Comparison of ENCODE assay signal across 26 cellular contexts in the genomic region with DNA sequence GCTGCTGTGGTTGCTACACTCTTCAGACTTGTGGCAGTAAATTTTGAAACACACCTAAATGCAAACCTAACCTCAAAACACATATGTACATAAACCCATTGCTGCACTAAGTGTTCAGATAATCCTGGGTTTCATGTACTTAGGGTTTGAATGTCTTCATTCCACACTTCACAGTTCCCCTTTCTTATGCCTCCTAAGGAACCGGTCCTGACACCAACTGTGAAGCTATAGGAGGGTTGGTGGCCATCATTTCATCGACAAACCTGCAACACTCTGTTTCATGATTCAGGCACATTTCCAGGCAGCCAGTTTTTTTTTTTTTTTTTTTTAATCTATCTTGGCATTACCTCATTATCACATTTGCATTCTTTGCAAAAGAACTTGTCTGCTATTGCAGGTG. TPM values are rescaled to one million over a fixed set of nuclear protein-coding genes. Genes with fewer than 3 reads are reported as not detected.
DNase-seq lines count a peak whose midpoint lies in the region; ATAC-seq, FAIRE-seq and TF ChIP-seq lines count a peak whose summit lies in the region.
"Had no signal": no experiment of that assay in that cellular context is flagged by ENCODE, and none has a peak within 500 bp of the region (broad histone marks: within the 10 kb centered on the region; RNA-seq: fewer than 3 reads in every experiment).

No MANE protein-coding gene starts in this region.

- no peak overlapping the region for H3K27ac ChIP-seq in GM23338 (ENCODE audit: low read depth)
- H3K27ac ChIP-seq in IMR-90 (ENCODE audit: insufficient read depth, low read length) = no peak overlapping the region
- no peak overlapping the region for H3K27ac ChIP-seq in ectodermal cell (ENCODE audit: insufficient read depth, low read depth, low read length, poor library complexity, severe bottlenecking)
- H3K27ac ChIP-seq in neural progenitor cell = no peak overlapping the region
- no peak overlapping the region for H3K27ac ChIP-seq in pancreas
- H3K27ac ChIP-seq: epithelial cell of prostate, upper lobe of right lung, VCaP had no signal

- peaks cover 24% of the 10 kb centered on the region for H3K9me3 Mint-ChIP-seq in GM23338
- H3K9me3 Mint-ChIP-seq in neural progenitor cell = peaks cover 4% of the 10 kb centered on the region
- H3K9me3 Mint-ChIP-seq: activated CD4-positive, alpha-beta T cell treated with anti-CD3 and anti-CD28 coated beads, Interleukin-2, amount 10 ng/mL, durations not matched to agents 7 days and 5 days; activated naive CD4-positive, alpha-beta T cell treated with anti-CD3 and anti-CD28 coated beads, Interleukin-2, amount 50 U/mL, for 24 hours had no signal

- H3K18ac ChIP-seq in IMR-90 (ENCODE audit: low read depth, low read length) = no peak overlapping the region

- H4K20me1 ChIP-seq in GM23338 (replicated peaks; ENCODE audit: insufficient read depth) (peaks cover 7% of the 10 kb centered on the region; the same call in 1 of the 2 replicates), IMR-90 (ENCODE audit: insufficient read depth, low read length) (no peaks in the 10 kb centered on the region), neural progenitor cell (ENCODE audit: low read depth) (peaks cover 15% of the 10 kb centered on the region)

- no peak overlapping the region for H2AK9ac ChIP-seq in IMR-90 (replicated peaks; ENCODE audit: low read depth, low read length, poor library complexity)

- no peak overlapping the region for H2BK120ac ChIP-seq in IMR-90 (ENCODE audit: low read depth, low read length)

- no peak overlapping the region for H2AFZ ChIP-seq in GM23338
- no peak overlapping the region for H2AFZ ChIP-seq in IMR-90 (replicated peaks; ENCODE audit: low read length, poor library complexity)
- H2AFZ ChIP-seq in neural progenitor cell (replicated peaks) = no peak overlapping the region

- no peak for TF ChIP-seq POLR2A in IMR-90 (IDR thresholded peaks at IDR 0.05; ENCODE audit: low read depth, low read length)

- H2BK20ac ChIP-seq in IMR-90 (ENCODE audit: low read depth, low read length) = no peak overlapping the region

- intact Hi-C loops in IMR-90 (cut with micrococcal nuclease) = loop anchor here (5.0 kb wide), 3 partner anchors 79 to 259 kb away; no protein-coding TSS in a partner anchor
- intact Hi-C loops in pancreas (cut with DNase I) = no loop called here

- no peak overlapping the region for H3K4ac ChIP-seq in IMR-90 (ENCODE audit: low read depth, low read length)

- H3K4me2 ChIP-seq in GM23338 (peak overlapping the region; percentile 98), IMR-90 (ENCODE audit: low read depth, low read length) (peak overlapping the region; percentile 67; the same call in 1 of the 2 replicates), neural progenitor cell (peak overlapping the region; percentile 85)

- H4K91ac ChIP-seq in IMR-90 (ENCODE audit: insufficient read depth, low read depth, low read length) = no peak overlapping the region

- H3K4me1 ChIP-seq in GM23338 (ENCODE audit: insufficient read depth) = peaks cover 37% of the 10 kb centered on the region
- H3K4me1 ChIP-seq in IMR-90 (ENCODE audit: control insufficient read depth, insufficient read depth, low read length) = peaks cover 3% of the 10 kb centered on the region; the same call in 1 of the 2 replicates
- H3K4me1 ChIP-seq in ectodermal cell (ENCODE audit: control insufficient read depth, insufficient read depth, low read length) = no peaks in the 10 kb centered on the region
- peaks cover 20% of the 10 kb centered on the region for H3K4me1 ChIP-seq in neural progenitor cell
- H3K4me1 ChIP-seq in pancreas = peaks cover 0 to 5% (median 3%) of the 10 kb centered on the region in 3 donors

- no peak for FAIRE-seq in pancreas (lab: Jason Lieb, UNC)

- TF ChIP-seq CTCF in GM23338 (conservative IDR thresholded peaks at IDR 0.05; ENCODE audit: low read depth in 2 of 2) = no peak
- no peak for TF ChIP-seq CTCF in IMR-90 (conservative IDR thresholded peaks at IDR 0.05; ENCODE audit: low read depth, low read length)
- TF ChIP-seq CTCF in neural progenitor cell (IDR thresholded peaks at IDR 0.05) = no peak
- no peak for TF ChIP-seq CTCF in foreskin fibroblast (IDR thresholded peaks at IDR 0.05; ENCODE audit: low read depth, low read length)
- TF ChIP-seq CTCF in pancreas (IDR thresholded peaks at IDR 0.05) = no peak

- H3K4me3 ChIP-seq in GM23338 (peak overlapping the region; percentile 93), IMR-90 (ENCODE audit: insufficient read depth, low read depth, low read length) (peak overlapping the region; percentile 60; the same call in 1 of the 2 replicates), ectodermal cell (ENCODE audit: insufficient read depth, low read depth, low read length) (peak overlapping the region; percentile 57), neural progenitor cell (peak overlapping the region; percentile 67), foreskin fibroblast (ENCODE audit: low read depth in 1 of 2, low read length in 2 of 2) (no peak overlapping the region), pancreas (no peak overlapping the region)
- H3K4me3 ChIP-seq: upper lobe of right lung had no signal

- H3K23ac ChIP-seq in IMR-90 (ENCODE audit: low read depth, low read length) = no peak overlapping the region; the same call in 1 of the 2 replicates

- no peak overlapping the region for H4K8ac ChIP-seq in IMR-90 (ENCODE audit: low read depth in 2 of 2, low read length in 2 of 2)

- CTCF ChIA-PET in IMR-90 (lab: Yijun Ruan, JAX) = interaction anchor here (2.4 kb wide), 1 partner anchor 192 kb away, joined by 7 read pairs; no protein-coding TSS in a partner anchor

- no peaks in the 10 kb centered on the region for H3K9me1 ChIP-seq in IMR-90 (ENCODE audit: insufficient read depth, low read length)

- H2BK15ac ChIP-seq in IMR-90 (ENCODE audit: low read depth, low read length) = no peak overlapping the region

- ATAC-seq in GM23338 (no peak), IMR-90 (ENCODE audit: low read depth) (no peak), pancreas (no peak)
- ATAC-seq: Panc1, right cardiac atrium, upper lobe of right lung had no signal

- no peak for DNase-seq in GM23338 (ENCODE audit: low spot score)
- DNase-seq in IMR-90 = no peak
- peak; percentile 17 for DNase-seq in neural progenitor cell (ENCODE audit: low spot score)
- DNase-seq in foreskin fibroblast = no peak
- no peak for DNase-seq in pancreas
- no peak for DNase-seq in stimulated activated CD4-positive, alpha-beta T cell treated with anti-CD3 and anti-CD28 coated beads, Interleukin-1b, Interleukin-23, amount 100 ng/mL, for 48 hours
- no peak for DNase-seq in activated CD4-positive, alpha-beta T cell treated with anti-CD3 and anti-CD28 coated beads, Interleukin-2, amount 50 U/mL, for 4 hours
- DNase-seq: activated CD4-positive, alpha-beta T cell treated with anti-CD3 and anti-CD28 coated beads, Interleukin-2, amount 10 ng/mL, durations not matched to agents 7 days and 5 days; aorta; C1 segment of cervical spinal cord; central memory CD4-positive, alpha-beta T cell; HCEC 1CT; islet precursor cell; NCI-H1092 treated with DMSO at 0.1 percent for 48 hours; NCI-H2081 treated with DMSO at 0.1 percent for 48 hours; NCI-H446; occipital lobe; right cardiac atrium; upper lobe of right lung had no signal

- H3K36me3 Mint-ChIP-seq in GM23338 (ENCODE audit: low read depth) (peaks cover 29% of the 10 kb centered on the region), neural progenitor cell (peaks cover 17% of the 10 kb centered on the region)
- H3K36me3 Mint-ChIP-seq: activated naive CD4-positive, alpha-beta T cell treated with anti-CD3 and anti-CD28 coated beads, Interleukin-2, amount 50 U/mL, for 24 hours had no signal

- no peaks in the 10 kb centered on the region for H3K9me2 ChIP-seq in GM23338 (ENCODE audit: insufficient read depth)

- BruUV-seq in IMR-90 (replicated peaks; lab: Mats Ljungman, UMichigan) = no TSS peak

- H3K4me3 Mint-ChIP-seq in GM23338 = peak overlapping the region; percentile 89
- peak overlapping the region; percentile 92 for H3K4me3 Mint-ChIP-seq in neural progenitor cell
- H3K4me3 Mint-ChIP-seq: activated CD4-positive, alpha-beta T cell treated with anti-CD3 and anti-CD28 coated beads, Interleukin-2, amount 10 ng/mL, durations not matched to agents 7 days and 5 days; activated naive CD4-positive, alpha-beta T cell treated with anti-CD3 and anti-CD28 coated beads, Interleukin-2, amount 50 U/mL, for 24 hours had no signal

- no peaks in the 10 kb centered on the region; the same call in 1 of the 2 replicates for H3F3A ChIP-seq in GM23338 (replicated peaks; ENCODE audit: low read depth)
- peaks cover 35% of the 10 kb centered on the region for H3F3A ChIP-seq in neural progenitor cell (ENCODE audit: low read depth)

- no peak for TF ChIP-seq RAD21 in IMR-90 (IDR thresholded peaks at IDR 0.05; ENCODE audit: low read length)

- no peaks in the 10 kb centered on the region for H3K79me1 ChIP-seq in IMR-90 (ENCODE audit: low read depth in 1 of 2, low read length in 2 of 2)

- no peak overlapping the region for H4K5ac ChIP-seq in IMR-90 (ENCODE audit: low read depth, low read length)

- in situ Hi-C loops in IMR-90 (cut with MboI; ENCODE audit: low sequenced_read_pairs) = no loop called here

- POLR2A ChIA-PET in IMR-90 (lab: Charles Lee; ENCODE audit: unreplicated experiment) = no interaction called here

- no peak overlapping the region for H3K14ac ChIP-seq in IMR-90 (replicated peaks; ENCODE audit: low read depth, low read length)

- no peak overlapping the region for H3K27ac Mint-ChIP-seq in GM23338
- H3K27ac Mint-ChIP-seq in neural progenitor cell = peak overlapping the region; percentile 15
- H3K27ac Mint-ChIP-seq: activated CD4-positive, alpha-beta T cell treated with anti-CD3 and anti-CD28 coated beads, Interleukin-2, amount 10 ng/mL, durations not matched to agents 7 days and 5 days; activated naive CD4-positive, alpha-beta T cell treated with anti-CD3 and anti-CD28 coated beads, Interleukin-2, amount 50 U/mL, for 24 hours had no signal

- H3K56ac ChIP-seq in IMR-90 (ENCODE audit: extremely low read depth, insufficient read depth, low read length) = no peak overlapping the region

- H3K9ac ChIP-seq in IMR-90 (ENCODE audit: low read depth, low read length) (no peak overlapping the region), neural progenitor cell (no peak overlapping the region)

- no peak overlapping the region for H2BK5ac ChIP-seq in IMR-90 (ENCODE audit: low read depth, low read length, poor library complexity, severe bottlenecking)

- no peak overlapping the region for H2AK5ac ChIP-seq in IMR-90 (ENCODE audit: low read depth, low read length)

- H3K79me2 ChIP-seq in GM23338 (replicated peaks; ENCODE audit: insufficient read depth) = peaks cover 68% of the 10 kb centered on the region
- peaks cover 67% of the 10 kb centered on the region for H3K79me2 ChIP-seq in neural progenitor cell (ENCODE audit: low read depth)

- dilution Hi-C loops in IMR-90 (cut with HindIII; ENCODE audit: low sequenced_read_pairs, unreplicated experiment) = no loop called here

- H3K4me1 Mint-ChIP-seq in GM23338 (peaks cover 31% of the 10 kb centered on the region), neural progenitor cell (peaks cover 13% of the 10 kb centered on the region)

- H3K27me3 Mint-ChIP-seq in GM23338 (ENCODE audit: insufficient read depth, low read depth, poor library complexity) (peaks cover 27% of the 10 kb centered on the region), neural progenitor cell (ENCODE audit: insufficient read depth, low read depth) (peaks cover 5% of the 10 kb centered on the region)

- H3K27me3 ChIP-seq in GM23338 (ENCODE audit: insufficient read depth) (peaks cover 43% of the 10 kb centered on the region), IMR-90 (ENCODE audit: control insufficient read depth, insufficient read depth, low read length) (peaks cover 16% of the 10 kb centered on the region), ectodermal cell (ENCODE audit: control insufficient read depth, insufficient read depth, low read length, poor library complexity, severe bottlenecking) (peaks cover 24% of the 10 kb centered on the region), neural progenitor cell (peaks cover 54% of the 10 kb centered on the region), pancreas (no peaks in the 10 kb centered on the region)
- H3K27me3 ChIP-seq: upper lobe of right lung had no signal

- no peaks in the 10 kb centered on the region for H3K9me3 ChIP-seq in IMR-90 (ENCODE audit: control insufficient read depth, insufficient read depth, low read length)
- H3K9me3 ChIP-seq in ectodermal cell (ENCODE audit: control insufficient read depth, low read length) = no peaks in the 10 kb centered on the region
- H3K9me3 ChIP-seq in neural progenitor cell (ENCODE audit: low read depth) = no peaks in the 10 kb centered on the region
- H3K9me3 ChIP-seq in pancreas = no peaks in the 10 kb centered on the region
- H3K9me3 ChIP-seq: upper lobe of right lung had no signal

- no CpG with 5 or more reads among the region's 2 CpGs for WGBS in IMR-90 (ENCODE audit: extremely low coverage in 2 of 2, insufficient read length in 1 of 2), 2 experiments
- 10 to 14% methylated on average over 2 of the region's 2 CpGs for WGBS in ectodermal cell, 2 experiments
- WGBS in pancreas, 2 donors = 37 to 44% methylated on average over 2 of the region's 2 CpGs

- H3K36me3 ChIP-seq in GM23338 (ENCODE audit: insufficient read depth) (no peaks in the 10 kb centered on the region; the same call in 1 of the 2 replicates), IMR-90 (ENCODE audit: control insufficient read depth, insufficient read depth, low read length) (peaks cover 2% of the 10 kb centered on the region; the same call in 1 of the 2 replicates), ectodermal cell (ENCODE audit: control insufficient read depth, insufficient read depth, low read length) (no peaks in the 10 kb centered on the region), neural progenitor cell (no peaks in the 10 kb centered on the region), pancreas (no peaks in the 10 kb centered on the region)
- H3K36me3 ChIP-seq: upper lobe of right lung had no signal

RNA-seq across cellular contexts. Expression of gene STOX2, which starts 3.2 kb away (rescaled TPM):
- 19.8 TPM in 2 replicates for total RNA-seq in GM23338 (2014; rRNA removed; shearing (Covaris generic))
- 19.0 and 20.6 TPM in 2 replicates for polyA plus RNA-seq in GM23338 (2016; fragmentation: Nextera tagmentation; extraction: Ambion mirVana)
- 4.4 and 5.4 TPM in 2 replicates for total RNA-seq in IMR-90 (2012; rRNA removed)
- 1.1 and 1.8 TPM in 2 replicates for polyA plus RNA-seq in IMR-90 (2012; rRNA removed)
- polyA plus RNA-seq in IMR-90 (2012; cell fraction: cytosol; rRNA removed) = 0.12 and 1.3 TPM in 2 replicates
- polyA plus RNA-seq in IMR-90 (2012; cell fraction: nucleus; rRNA removed; ENCODE audit: low replicate concordance) = 2.8 and 3.7 TPM in 2 replicates
- 23.3 TPM for polyA plus RNA-seq in ectodermal cell (2013, experiment 1 of 4)
- polyA plus RNA-seq in ectodermal cell (2013, experiment 2 of 4) = 20.0 TPM
- 19.1 TPM for polyA plus RNA-seq in ectodermal cell (2013, experiment 3 of 4)
- polyA plus RNA-seq in ectodermal cell (2013, experiment 4 of 4) = 23.6 TPM
- total RNA-seq in neural progenitor cell (ENCODE audit: low replicate concordance) = 11.6 and 13.3 TPM in 2 replicates
- 10 to 100 TPM in 2 of 6 donors, 1 to 10 TPM in 4; 6.1 to 11.9 (median 9.3) TPM for total RNA-seq in pancreas
- 1 to 10 TPM; 3.5 to 4.2 TPM for polyA plus RNA-seq in pancreas
- total RNA-seq: activated CD4-positive, alpha-beta T cell treated with anti-CD3 and anti-CD28 coated beads, Interleukin-2, amount 10 ng/mL, durations not matched to agents 7 days and 5 days; HT-29; T-helper 2 cell treated with Interferon-gamma antibody and Interleukin-4, amounts not matched to agents 100 ng/mL and 5 ng/mL, for 36 hours had no signal

Comparison
In these comparisons a context has a peak if more than half of its experiments do, and no peak if none do; other contexts are left out.
1. H3K4me3 ChIP-seq: peak in GM23338 (single experiment), IMR-90 (single experiment), ectodermal cell (single experiment) and neural progenitor cell (single experiment); none in foreskin fibroblast (0 of 2) and pancreas (0 of 4).
2. Peak in every context shown above with its lines, with median percentiles within 50 percentile points of each other: H3K4me2 ChIP-seq.